Comparison of ENCODE assay signal across 23 cellular contexts in genomic region chr1:31346882-31347281, GRCh38. TPM values are rescaled to one million over a fixed set of nuclear protein-coding genes. Genes with fewer than 3 reads are reported as not detected.
"Had no signal": no experiment of that assay in that cellular context is flagged by ENCODE, and none has a peak within 500 bp of the region (broad histone marks: within the 10 kb centered on the region; RNA-seq: fewer than 3 reads in every experiment).

No MANE protein-coding gene starts in this region.

- H3K27ac ChIP-seq: KMS-11, RWPE1 had no signal

- H3K4me2 ChIP-seq: KMS-11, SK-N-SH had no signal

- H3K9me3 ChIP-seq: SK-N-SH had no signal

- H3K9ac ChIP-seq: KMS-11, SK-N-SH had no signal

- DNase-seq: IMR-90, Kasumi-1, MM.1S, NCI-H1092 treated with DMSO at 0.1 percent for 48 hours, NCI-H1436, NCI-H187, NCI-H2029, NCI-H2081 treated with DMSO at 0.1 percent for 48 hours, NCI-H2171, NCI-H226, NCI-H446, NCI-H510A, NCI-H524 treated with DMSO at 0.1 percent for 48 hours, NCI-H69, NCI-H774, PC-3, SHP77, SK-N-SH had no signal

- ATAC-seq: Panc1, PC-3 had no signal

RNA-seq across cellular contexts. Expression of gene FABP3, which starts 26.0 kb away (rescaled TPM):
- total RNA-seq: HT-29, SK-MEL-5 had no signal
